In genomic region chr15:37764733-37765191, GRCh38 we compare ENCODE assay signal across 8 cellular contexts.
DNase-seq lines count a peak whose midpoint lies in the region; ATAC-seq, FAIRE-seq and TF ChIP-seq lines count a peak whose summit lies in the region.

No MANE protein-coding gene starts in this region.

- no peak for TF ChIP-seq EP300 in HepG2 (IDR thresholded peaks at IDR 0.05; ENCODE audit: low read depth in 2 of 2, low read length in 2 of 2)
- no peak for TF ChIP-seq EP300 in HepG2 (CRISPR knock-in tag; IDR thresholded peaks at IDR 0.05; ENCODE audit: borderline replicate concordance)
- TF ChIP-seq EP300 in ovary (IDR thresholded peaks at IDR 0.05) = no peak

- no peak for TF ChIP-seq RAD21 in HepG2 (CRISPR knock-in tag; IDR thresholded peaks at IDR 0.05)

- H3K27me3 ChIP-seq in HepG2 (ENCODE audit: control insufficient read depth in 1 of 2, insufficient read depth in 2 of 2, low read length in 2 of 2) (no peaks in the 10 kb centered on the region), ovary (no peaks in the 10 kb centered on the region)

- TF ChIP-seq CTCF in brain (conservative IDR thresholded peaks at IDR 0.05) = peak; percentile 52 to 59
- peak; percentile 66 for TF ChIP-seq CTCF in HepG2 (CRISPR knock-in tag; IDR thresholded peaks at IDR 0.05)
- TF ChIP-seq CTCF in type B pancreatic cell (conservative IDR thresholded peaks at IDR 0.05) = peak; percentile 78
- TF ChIP-seq CTCF in ovary (IDR thresholded peaks at IDR 0.05) = no peak

- DNase-seq in SIG-M5 treated with dmso at 0.1 percent for 504 hours (lab: John Stamatoyannopoulos, UW; ENCODE audit: unreplicated experiment) = peak; percentile 2
- no peak for DNase-seq in SIG-M5 (lab: John Stamatoyannopoulos, UW)
- peak; percentile 80 for DNase-seq in HCEC 1CT
- peak; percentile 76 for DNase-seq in NCI-H69 (lab: John Stamatoyannopoulos, UW)
- DNase-seq in HepG2 (ENCODE audit: low spot score) = peak; percentile 35
- DNase-seq in type B pancreatic cell (ENCODE audit: extremely low spot score, unreplicated experiment) = no peak
- DNase-seq in ovary = no peak

- H3K27ac ChIP-seq in HepG2 (ENCODE audit: extremely low read length, insufficient read depth, low read length) = no peak overlapping the region
- H3K27ac ChIP-seq in ovary = no peak overlapping the region

- intact Hi-C loops in HepG2 (cut with micrococcal nuclease; ENCODE audit: unreplicated experiment) (loop anchor here (10.0 kb wide), 1 partner anchor 130 kb away; no protein-coding TSS in a partner anchor), ovary (cut with DNase I) (no loop called here)

- H2AFZ ChIP-seq in HepG2 (ENCODE audit: low read length) = no peak overlapping the region

- BruUV-seq in HepG2 (replicated peaks; lab: Mats Ljungman, UMichigan) = no TSS peak

- peak; percentile 79 for ATAC-seq in HepG2

- H3K4me2 ChIP-seq in HepG2 (ENCODE audit: low read depth, low read length) = no peak overlapping the region

- POLR2A ChIA-PET in HepG2 (lab: Yijun Ruan, JAX) = no interaction called here

- no peaks in the 10 kb centered on the region for H3K79me2 ChIP-seq in HepG2 (ENCODE audit: insufficient read depth, low read length)

- H3K4me1 ChIP-seq in HepG2 (ENCODE audit: insufficient read depth, low read length) = no peaks in the 10 kb centered on the region
- no peaks in the 10 kb centered on the region for H3K4me1 ChIP-seq in ovary (ENCODE audit: insufficient read depth)

- no peak overlapping the region for H3K27ac Mint-ChIP-seq in brain
- H3K27ac Mint-ChIP-seq in type B pancreatic cell = no peak overlapping the region

- H3K9me3 ChIP-seq in HepG2 (ENCODE audit: low read length) (no peaks in the 10 kb centered on the region), ovary (no peaks in the 10 kb centered on the region)

- no peaks in the 10 kb centered on the region for H4K20me1 ChIP-seq in HepG2 (ENCODE audit: insufficient read depth, low read length)

- CTCF ChIA-PET in HepG2 (lab: Yijun Ruan, JAX; ENCODE audit: low intra/inter-chr PET ratio, low total read pairs) = no interaction called here

- H3K36me3 ChIP-seq in HepG2 (replicated peaks in 1 of 2; ENCODE audit: control insufficient read depth in 1 of 2, insufficient read depth in 2 of 2, low read length in 2 of 2) = no peaks in the 10 kb centered on the region
- H3K36me3 ChIP-seq in ovary = no peaks in the 10 kb centered on the region

- FAIRE-seq in HepG2 (lab: Jason Lieb, UNC) = no peak

- no peak overlapping the region for H3K4me3 ChIP-seq in HepG2 (replicated peaks in 1 of 3; ENCODE audit: insufficient read depth in 1 of 3, low read depth in 2 of 3, low read length in 3 of 3)
- H3K4me3 ChIP-seq in ovary = no peak overlapping the region

- in situ Hi-C loops in HepG2 (cut with HindIII; ENCODE audit: extremely low pct_ligation_motif_present, low pct_unique_long_range_greater_than_20kb) = no loop called here

- no peaks in the 10 kb centered on the region for H3K36me3 Mint-ChIP-seq in brain
- no peaks in the 10 kb centered on the region for H3K36me3 Mint-ChIP-seq in type B pancreatic cell

- 2% methylated on average over 3 of the region's 3 CpGs for WGBS in HepG2 (ENCODE audit: low lambda C conversion rate)
- WGBS in ovary, 3 donors = 13 to 18% (median 17%) methylated on average over 3 of the region's 3 CpGs

- H3K27me3 Mint-ChIP-seq in brain (no peaks in the 10 kb centered on the region), type B pancreatic cell (no peaks in the 10 kb centered on the region)

- H3K9me3 Mint-ChIP-seq in brain = no peaks in the 10 kb centered on the region
- H3K9me3 Mint-ChIP-seq in type B pancreatic cell = peaks cover 7% of the 10 kb centered on the region

- TF ChIP-seq POLR2A in HepG2 (IDR thresholded peaks at IDR 0.05; ENCODE audit: insufficient read depth in 1 of 2, low read depth in 2 of 2, low read length in 2 of 2) = no peak
- no peak for TF ChIP-seq POLR2A in ovary (IDR thresholded peaks at IDR 0.05)

- H3K9ac ChIP-seq in HepG2 (ENCODE audit: insufficient read depth, low read depth, low read length) = no peak overlapping the region

- H3K4me3 Mint-ChIP-seq in brain (no peak overlapping the region), type B pancreatic cell (no peak overlapping the region)

- peaks cover 9% of the 10 kb centered on the region for H3K4me1 Mint-ChIP-seq in brain
- no peaks in the 10 kb centered on the region for H3K4me1 Mint-ChIP-seq in type B pancreatic cell (ENCODE audit: unreplicated experiment)

TF ChIP-seq in HepG2, 621 proteins besides CTCF, POLR2A, EP300 and RAD21:
- TF ChIP-seq ZNF143 (CRISPR knock-in tag; IDR thresholded peaks at IDR 0.05) (peak; percentile 82), KAT8 (CRISPR knock-in tag; IDR thresholded peaks at IDR 0.05) (peak; percentile 51; the same call in 1 of the 2 replicates), TGIF2 (CRISPR knock-in tag; IDR thresholded peaks at IDR 0.05) (no peak), YY1 (IDR thresholded peaks at IDR 0.05; ENCODE audit: insufficient read depth, insufficient replicate concordance, low read depth, low read length) (peak; percentile 72), ZMYM4 (CRISPR knock-in tag; IDR thresholded peaks at IDR 0.05) (0 out of 2 replicates have a peak, but pooled peaks have one; percentile 32)

Comparison
In these comparisons a context has a peak if more than half of its experiments do, and no peak if none do; other contexts are left out.
1. DNase-seq: peak in SIG-M5 treated with dmso at 0.1 percent for 504 hours (single experiment), HCEC 1CT (single experiment), NCI-H69 (single experiment) and HepG2 (single experiment); none in SIG-M5 (single experiment), type B pancreatic cell (single experiment) and ovary (0 of 5).
2. CTCF ChIP-seq: peak in brain (2 of 2), HepG2 (single experiment) and type B pancreatic cell (single experiment); none in ovary (0 of 3).